7 cellular contexts compared by ENCODE assay signal in genomic region chr21:38126677-38127271, GRCh38.
DNase-seq lines count a peak whose midpoint lies in the region; ATAC-seq and TF ChIP-seq lines count a peak whose summit lies in the region.

No MANE protein-coding gene starts in this region.

- in situ Hi-C loops in GM13976 (cut with MboI; ENCODE audit: low sequenced_read_pairs, unreplicated experiment) = loop anchor here (25.0 kb wide), 1 partner anchor 414 kb away; no protein-coding TSS in a partner anchor

- no peaks in the 10 kb centered on the region for H3K27me3 ChIP-seq in iPS DF 6.9 (ENCODE audit: control insufficient read depth, insufficient read depth, low read length)

- no peak overlapping the region for H3K27ac ChIP-seq in iPS DF 6.9 (ENCODE audit: low read length)

- DNase-seq in GM13976 (ENCODE audit: low spot score) (peak; percentile 39), NCI-H1048 (lab: John Stamatoyannopoulos, UW) (peak; percentile 13), amniotic epithelial cell (ENCODE audit: low read depth) (peak; percentile 60), iPS DF 6.9 (ENCODE audit: low read depth, low spot score) (peak; percentile 33)
- peak in 3 of 4 experiments; percentile 26 to 33 (median 28) for DNase-seq in stimulated activated CD4-positive, alpha-beta T cell treated with anti-CD3 and anti-CD28 coated beads, Interleukin-1b, Interleukin-23, amount 100 ng/mL, for 24 hours (ENCODE audit: low read depth in 4 of 4, low spot score in 1 of 4)

- peak; percentile 56 for TF ChIP-seq CTCF in GM13976 (IDR thresholded peaks at IDR 0.05; ENCODE audit: borderline replicate concordance, control extremely low read depth, extremely low read depth, insufficient read depth, missing control alignments)

- WGBS in iPS DF 6.9 (ENCODE audit: insufficient coverage, insufficient read length) = no CpG with 5 or more reads among the region's 8 CpGs

- H3K4me3 ChIP-seq in iPS DF 6.9 (ENCODE audit: low read length) = no peak overlapping the region

- H3K9me3 ChIP-seq in iPS DF 6.9 (ENCODE audit: control insufficient read depth, insufficient read depth, low read length) = no peaks in the 10 kb centered on the region

- H3K4me1 ChIP-seq in iPS DF 6.9 (ENCODE audit: control insufficient read depth, insufficient read depth, low read length) = no peaks in the 10 kb centered on the region

- H3K36me3 ChIP-seq in iPS DF 6.9 (ENCODE audit: control insufficient read depth, insufficient read depth, low read length) = no peaks in the 10 kb centered on the region

- peak; percentile 96 for ATAC-seq in SK-N-SH treated with all-trans-retinoic acid at 6 μM for 48 hours
- no peak for ATAC-seq in GM19328 (IDR thresholded peaks at IDR 0.05; ENCODE audit: unreplicated experiment)

TF ChIP-seq in SK-N-SH treated with all-trans-retinoic acid at 6 μM for 48 hours, 23 proteins besides CTCF, POLR2A, EP300 and RAD21:
- TF ChIP-seq ZNF70 (CRISPR knock-in tag; IDR thresholded peaks at IDR 0.05) (no peak), TOX (CRISPR knock-in tag; IDR thresholded peaks at IDR 0.05; ENCODE audit: borderline replicate concordance) (no peak), ZFP30 (CRISPR knock-in tag; IDR thresholded peaks at IDR 0.05) (no peak), ISL1 (CRISPR knock-in tag; IDR thresholded peaks at IDR 0.05) (no peak), OSR1 (CRISPR knock-in tag; IDR thresholded peaks at IDR 0.05) (no peak), ARNTL (CRISPR knock-in tag; IDR thresholded peaks at IDR 0.05; ENCODE audit: borderline replicate concordance, low read depth) (no peak), CREB5 (CRISPR knock-in tag; IDR thresholded peaks at IDR 0.05; ENCODE audit: low read depth) (no peak), ZC3H10 (CRISPR knock-in tag; IDR thresholded peaks at IDR 0.05) (no peak), ZFP3 (CRISPR knock-in tag; IDR thresholded peaks at IDR 0.05) (no peak), PPARA (CRISPR knock-in tag; IDR thresholded peaks at IDR 0.05; ENCODE audit: borderline replicate concordance) (no peak)
